Comparison of ENCODE assay signal across 25 cellular contexts in the genomic region with DNA sequence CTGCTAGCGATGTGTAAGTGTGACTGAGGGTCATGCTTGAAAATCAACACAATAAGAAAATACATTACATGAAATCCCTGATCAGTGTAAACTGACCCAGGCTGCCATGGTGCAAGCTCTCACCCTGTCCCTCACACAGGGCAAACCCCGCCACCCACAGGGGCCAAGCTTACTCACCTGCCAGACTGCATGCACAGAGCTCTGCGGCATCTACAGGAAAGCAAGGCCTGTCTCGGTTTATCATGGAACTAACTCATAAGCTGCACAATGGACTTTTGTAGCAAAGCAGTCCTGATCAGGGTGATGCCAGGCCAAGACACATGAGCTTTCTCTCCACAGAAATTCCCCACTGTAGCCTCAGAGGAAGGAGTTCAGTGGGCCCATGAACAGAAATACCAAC. TPM values are rescaled to one million over a fixed set of nuclear protein-coding genes. Genes with fewer than 3 reads are reported as not detected.
A peak's percentile ranks its signal among the peaks of the same experiment; 100 is the strongest.
DNase-seq lines count a peak whose midpoint lies in the region; ATAC-seq, FAIRE-seq and TF ChIP-seq lines count a peak whose summit lies in the region.
"Had no signal": no experiment of that assay in that cellular context is flagged by ENCODE, and none has a peak within 500 bp of the region (broad histone marks: within the 10 kb centered on the region; RNA-seq: fewer than 3 reads in every experiment).

No MANE protein-coding gene starts in this region.

- H3K9ac ChIP-seq in neural progenitor cell = no peak overlapping the region

- H2AFZ ChIP-seq in neural progenitor cell (replicated peaks) = no peak overlapping the region

- no peaks in the 10 kb centered on the region for H3K9me3 Mint-ChIP-seq in natural killer cell treated with Interleukin-12 subunit alpha and Interleukin-12 subunit beta and Interleukin-15 and Interleukin-18, amount 100 ng/mL, for 72 hours
- H3K9me3 Mint-ChIP-seq in natural killer cell (no peaks in the 10 kb centered on the region), chondrocyte (ENCODE audit: low read depth) (no peaks in the 10 kb centered on the region), neural progenitor cell (no peaks in the 10 kb centered on the region)
- H3K9me3 Mint-ChIP-seq: activated naive CD4-positive, alpha-beta T cell treated with anti-CD3 and anti-CD28 coated beads for 36 hours; CD8-positive, alpha-beta T cell; IgD-negative memory B cell; memory B cell; type B pancreatic cell had no signal

- H3K4me1 ChIP-seq in neural progenitor cell (peaks cover 14% of the 10 kb centered on the region), aorta (ENCODE audit: control insufficient read depth in 1 of 2, insufficient read depth in 2 of 2, low read length in 2 of 2) (no peaks in the 10 kb centered on the region)
- H3K4me1 ChIP-seq: body of pancreas had no signal

- no peaks in the 10 kb centered on the region for H3K36me3 Mint-ChIP-seq in natural killer cell treated with Interleukin-12 subunit alpha and Interleukin-12 subunit beta and Interleukin-15 and Interleukin-18, amount 100 ng/mL, for 72 hours
- H3K36me3 Mint-ChIP-seq in natural killer cell (no peaks in the 10 kb centered on the region), chondrocyte (ENCODE audit: low read depth) (peaks cover 12% of the 10 kb centered on the region), neural progenitor cell (peaks cover 4% of the 10 kb centered on the region)

- FAIRE-seq in H54 (lab: Jason Lieb, UNC) = no peak

- no peaks in the 10 kb centered on the region for H3K27me3 ChIP-seq in neural progenitor cell
- H3K27me3 ChIP-seq in aorta (ENCODE audit: control insufficient read depth in 1 of 2, insufficient read depth in 2 of 2, low read length in 1 of 2) = no peaks in the 10 kb centered on the region
- H3K27me3 ChIP-seq: body of pancreas, neutrophil had no signal

- intact Hi-C loops in natural killer cell (cut with micrococcal nuclease) = no loop called here
- intact Hi-C loops in aorta (cut with DNase I) = no loop called here

- H3K4me2 ChIP-seq in neural progenitor cell = peak overlapping the region; percentile 73

- H4K20me1 ChIP-seq in neural progenitor cell (ENCODE audit: low read depth) = peaks cover 78% of the 10 kb centered on the region

- H3K36me3 ChIP-seq in neural progenitor cell (no peaks in the 10 kb centered on the region), aorta (ENCODE audit: control insufficient read depth in 1 of 2, insufficient read depth in 2 of 2, low read length in 1 of 2) (no peaks in the 10 kb centered on the region)

- H3K27me3 Mint-ChIP-seq in natural killer cell treated with Interleukin-12 subunit alpha and Interleukin-12 subunit beta and Interleukin-15 and Interleukin-18, amount 100 ng/mL, for 72 hours = no peaks in the 10 kb centered on the region
- H3K27me3 Mint-ChIP-seq in natural killer cell (ENCODE audit: low read depth in 2 of 2) (no peaks in the 10 kb centered on the region), chondrocyte (ENCODE audit: low read depth) (no peaks in the 10 kb centered on the region), neural progenitor cell (ENCODE audit: insufficient read depth, low read depth) (no peaks in the 10 kb centered on the region)
- H3K27me3 Mint-ChIP-seq: B cell, IgD-negative memory B cell, memory B cell, type B pancreatic cell had no signal

- ATAC-seq in natural killer cell treated with Interleukin-12 subunit alpha and Interleukin-12 subunit beta and Interleukin-15 and Interleukin-18, amount 100 ng/mL, for 72 hours = no peak
- ATAC-seq in natural killer cell = no peak
- ATAC-seq in aorta (ENCODE audit: low FRiP score) = no peak
- ATAC-seq: body of pancreas; CD8-positive, alpha-beta T cell; left cardiac atrium had no signal

- H3K27ac Mint-ChIP-seq in natural killer cell treated with Interleukin-12 subunit alpha and Interleukin-12 subunit beta and Interleukin-15 and Interleukin-18, amount 100 ng/mL, for 72 hours = no peak overlapping the region
- H3K27ac Mint-ChIP-seq in natural killer cell = no peak overlapping the region
- H3K27ac Mint-ChIP-seq in chondrocyte (ENCODE audit: unreplicated experiment) = no peak overlapping the region
- no peak overlapping the region for H3K27ac Mint-ChIP-seq in neural progenitor cell
- H3K27ac Mint-ChIP-seq: activated naive CD4-positive, alpha-beta T cell treated with anti-CD3 and anti-CD28 coated beads for 36 hours; B cell; CD8-positive, alpha-beta T cell; memory B cell; type B pancreatic cell had no signal

- TF ChIP-seq CTCF in natural killer cell (IDR thresholded peaks at IDR 0.05) (no peak), chondrocyte (IDR thresholded peaks at IDR 0.05) (no peak), neural progenitor cell (IDR thresholded peaks at IDR 0.05) (no peak)

- H3K4me3 Mint-ChIP-seq in natural killer cell treated with Interleukin-12 subunit alpha and Interleukin-12 subunit beta and Interleukin-15 and Interleukin-18, amount 100 ng/mL, for 72 hours = no peak overlapping the region
- H3K4me3 Mint-ChIP-seq in natural killer cell (no peak overlapping the region), chondrocyte (ENCODE audit: unreplicated experiment) (no peak overlapping the region), neural progenitor cell (peak overlapping the region; percentile 13)
- H3K4me3 Mint-ChIP-seq: activated naive CD4-positive, alpha-beta T cell treated with anti-CD3 and anti-CD28 coated beads for 36 hours; B cell; CD8-positive, alpha-beta T cell; IgD-negative memory B cell; memory B cell; type B pancreatic cell had no signal

- H3F3A ChIP-seq in neural progenitor cell (ENCODE audit: low read depth) = peaks cover 7% of the 10 kb centered on the region

- peak; percentile 41 for DNase-seq in natural killer cell treated with Interleukin-12 subunit alpha and Interleukin-12 subunit beta and Interleukin-15 and Interleukin-18, amount 100 ng/mL, for 72 hours (ENCODE audit: low spot score)
- DNase-seq in natural killer cell = no peak
- peak; percentile 56 for DNase-seq in chondrocyte (ENCODE audit: low spot score)
- DNase-seq in neural progenitor cell (ENCODE audit: low spot score) = no peak
- DNase-seq in aorta = peak; percentile 17 to 30
- DNase-seq in NCI-H2227 (lab: John Stamatoyannopoulos, UW; ENCODE audit: unreplicated experiment) = no peak
- DNase-seq in T-helper 9 cell = no peak
- no peak for DNase-seq in H54 (ENCODE audit: insufficient read length, low spot score)
- DNase-seq: activated CD4-positive, alpha-beta T cell treated with anti-CD3 and anti-CD28 coated beads, Interleukin-2, amount 50 U/mL, for 1 hour; activated CD4-positive, CD25-positive, alpha-beta regulatory T cell; activated naive CD4-positive, alpha-beta T cell treated with anti-CD3 and anti-CD28 coated beads for 36 hours; body of pancreas; CD8-positive, alpha-beta T cell; DMS 273 treated with DMSO at 0.1 percent for 48 hours; HCEC 1CT; left cardiac atrium; NCI-H1694; stimulated activated CD4-positive, alpha-beta T cell treated with anti-CD3 and anti-CD28 coated beads, Interleukin-4, amount 100 ng/mL, for 24 hours; T-helper 1 cell had no signal

- peaks cover 23 to 24% of the 10 kb centered on the region in 2 donors for H3K4me1 Mint-ChIP-seq in natural killer cell treated with Interleukin-12 subunit alpha and Interleukin-12 subunit beta and Interleukin-15 and Interleukin-18, amount 100 ng/mL, for 72 hours (ENCODE audit: low read depth in 2 of 2)
- H3K4me1 Mint-ChIP-seq in natural killer cell (peaks cover 24 to 32% of the 10 kb centered on the region in 2 donors), chondrocyte (ENCODE audit: low read depth) (peaks cover 22% of the 10 kb centered on the region), neural progenitor cell (peaks cover 18% of the 10 kb centered on the region)

- H3K27ac ChIP-seq in neural progenitor cell (no peak overlapping the region), aorta (ENCODE audit: low read depth in 1 of 2, low read length in 2 of 2) (no peak overlapping the region)
- H3K27ac ChIP-seq: body of pancreas, neutrophil, SK-N-MC had no signal

- H3K4me3 ChIP-seq in neural progenitor cell = no peak overlapping the region
- H3K4me3 ChIP-seq in aorta (ENCODE audit: low read length in 2 of 2) = no peak overlapping the region
- H3K4me3 ChIP-seq: body of pancreas, SK-N-MC had no signal

- 86 to 88% methylated on average over 4 of the region's 4 CpGs for WGBS in aorta, 2 donors

- H3K9me3 ChIP-seq in neural progenitor cell (ENCODE audit: low read depth) (no peaks in the 10 kb centered on the region), aorta (ENCODE audit: control insufficient read depth, low read length) (no peaks in the 10 kb centered on the region)
- H3K9me3 ChIP-seq: body of pancreas, neutrophil had no signal

- no peak for TF ChIP-seq POLR2A in H54 (IDR thresholded peaks at IDR 0.05; ENCODE audit: low read depth, low read length)

- H3K79me2 ChIP-seq in neural progenitor cell (ENCODE audit: low read depth) = peaks cover 15% of the 10 kb centered on the region

RNA-seq across cellular contexts. Expression of a gene that starts 9.7 kb away (rescaled TPM):
- total RNA-seq in natural killer cell treated with Interleukin-12 subunit alpha and Interleukin-12 subunit beta and Interleukin-15 and Interleukin-18, amount 100 ng/mL, for 72 hours = 10 to 100 TPM; 11.8 to 21.9 TPM
- total RNA-seq in natural killer cell (1 to 10 TPM; 4.9 to 9.2 (median 6.7) TPM), chondrocyte (8.7 to 9.3 TPM (median 8.9 TPM) in 3 replicates), neural progenitor cell (ENCODE audit: low replicate concordance) (16.8 and 18.0 TPM in 2 replicates), aorta (10 to 100 TPM in 1 of 2 donors, 1 to 10 TPM in 1; 7.6 to 12.1 TPM)
- polyA plus RNA-seq in aorta = 1 to 10 TPM; 2.5 to 6.0 TPM

Comparison
In these comparisons a context has a peak if more than half of its experiments do, and no peak if none do; other contexts are left out.
1. DNase-seq: peak in natural killer cell treated with Interleukin-12 subunit alpha and Interleukin-12 subunit beta and Interleukin-15 and Interleukin-18, amount 100 ng/mL, for 72 hours (single experiment), chondrocyte (single experiment) and aorta (2 of 2); none in natural killer cell (single experiment), neural progenitor cell (single experiment), NCI-H2227 (single experiment), T-helper 9 cell (single experiment) and H54 (single experiment).